In genomic region chr14:85057266-85057665, GRCh38 we compare ENCODE assay signal across 31 cellular contexts.
"Had no signal": no experiment of that assay in that cellular context is flagged by ENCODE, and none has a peak within 500 bp of the region (broad histone marks: within the 10 kb centered on the region; RNA-seq: fewer than 3 reads in every experiment).

No MANE protein-coding gene starts in this region.

- ATAC-seq: body of pancreas; mucosa of descending colon; natural killer cell treated with Interleukin-12 subunit alpha and Interleukin-12 subunit beta and Interleukin-15 and Interleukin-18, amount 100 ng/mL, for 72 hours; sciatic nerve; stimulated activated memory B cell treated with anti-CD40 and anti-IgM and Interleukin-4, amounts not matched to agents 10 μg/mL and 1 μg/mL and 100 μg/mL, for 72 hours; stimulated activated naive CD8-positive, alpha-beta T cell treated with anti-CD3 and anti-CD28 coated beads, Interleukin-15, amount 100 ng/mL, for 72 hours had no signal

- H3K27ac ChIP-seq: body of pancreas, cardiac muscle cell, epithelial cell of prostate, esophagus squamous epithelium, left ventricle myocardium inferior, skin epidermis, uterus, VCaP had no signal

- DNase-seq: activated CD4-positive, alpha-beta T cell treated with anti-CD3 and anti-CD28 coated beads for 4 hours; activated CD4-positive, alpha-beta T cell treated with anti-CD3 and anti-CD28 coated beads, Interleukin-2, amount 50 U/mL, for 4 hours; activated effector memory CD4-positive, alpha-beta T cell treated with Interleukin-2 at 50 U/mL for 16 hours; activated naive CD4-positive, alpha-beta T cell treated with Interleukin-2 at 50 U/mL for 16 hours; anterior cingulate cortex; body of pancreas; cortex of kidney; effector CD4-positive, alpha-beta T cell; esophagus squamous epithelium; left ventricle myocardium inferior; mucosa of descending colon; stimulated activated CD4-positive, alpha-beta T cell treated with anti-CD3 and anti-CD28 coated beads, Interleukin-12 subunit alpha, Interleukin-12 subunit beta, amount 100 ng/mL, for 4 hours; stimulated activated CD4-positive, alpha-beta T cell treated with anti-CD3 and anti-CD28 coated beads, Interleukin-4, amount 100 ng/mL, for 4 hours; stimulated activated CD8-positive, alpha-beta memory T cell treated with anti-CD3 and anti-CD28 coated beads, Interleukin-4, amount 100 ng/mL, for 48 hours; stimulated activated naive CD8-positive, alpha-beta T cell treated with anti-CD3 and anti-CD28 coated beads, Interleukin-15, amount 100 ng/mL, for 72 hours; substantia nigra; T-helper 9 cell; uterus had no signal

- H3K27me3 Mint-ChIP-seq: activated naive CD8-positive, alpha-beta T cell; natural killer cell treated with Interleukin-12 subunit alpha and Interleukin-12 subunit beta and Interleukin-15 and Interleukin-18, amount 100 ng/mL, for 72 hours; stimulated activated memory B cell treated with anti-CD40 and anti-IgM and Interleukin-4, amounts not matched to agents 10 μg/mL and 1 μg/mL and 100 μg/mL, for 72 hours; stimulated activated naive CD8-positive, alpha-beta T cell treated with anti-CD3 and anti-CD28 coated beads, Interleukin-15, amount 100 ng/mL, for 72 hours; type B pancreatic cell had no signal

- H3K27ac Mint-ChIP-seq: activated naive CD8-positive, alpha-beta T cell; natural killer cell treated with Interleukin-12 subunit alpha and Interleukin-12 subunit beta and Interleukin-15 and Interleukin-18, amount 100 ng/mL, for 72 hours; stimulated activated memory B cell treated with anti-CD40 and anti-IgM and Interleukin-4, amounts not matched to agents 10 μg/mL and 1 μg/mL and 100 μg/mL, for 72 hours; stimulated activated naive CD8-positive, alpha-beta T cell treated with anti-CD3 and anti-CD28 coated beads, Interleukin-15, amount 100 ng/mL, for 72 hours; T-helper 1 cell treated with Interleukin-12 subunit alpha and Interleukin-12 subunit beta and Interleukin-4 antibody, amounts not matched to agents 30 μg/mL and 1 μg/mL, for 36 hours; type B pancreatic cell had no signal

- H3K4me3 Mint-ChIP-seq: activated naive CD8-positive, alpha-beta T cell; natural killer cell treated with Interleukin-12 subunit alpha and Interleukin-12 subunit beta and Interleukin-15 and Interleukin-18, amount 100 ng/mL, for 72 hours; stimulated activated memory B cell treated with anti-CD40 and anti-IgM and Interleukin-4, amounts not matched to agents 10 μg/mL and 1 μg/mL and 100 μg/mL, for 72 hours; stimulated activated naive CD8-positive, alpha-beta T cell treated with anti-CD3 and anti-CD28 coated beads, Interleukin-15, amount 100 ng/mL, for 72 hours; T-helper 1 cell treated with Interleukin-12 subunit alpha and Interleukin-12 subunit beta and Interleukin-4 antibody, amounts not matched to agents 30 μg/mL and 1 μg/mL, for 36 hours; type B pancreatic cell had no signal

- FAIRE-seq: frontal cortex, TTC549 had no signal

- H3K4me3 ChIP-seq: body of pancreas, cardiac muscle cell, esophagus squamous epithelium, left ventricle myocardium inferior, lung, mucosa of descending colon, skin epidermis, uterus had no signal

- H3K4me1 ChIP-seq: body of pancreas, esophagus squamous epithelium, left ventricle myocardium inferior, uterus had no signal

- H3K36me3 Mint-ChIP-seq: activated naive CD8-positive, alpha-beta T cell; natural killer cell treated with Interleukin-12 subunit alpha and Interleukin-12 subunit beta and Interleukin-15 and Interleukin-18, amount 100 ng/mL, for 72 hours; stimulated activated memory B cell treated with anti-CD40 and anti-IgM and Interleukin-4, amounts not matched to agents 10 μg/mL and 1 μg/mL and 100 μg/mL, for 72 hours had no signal

- H3K9me3 ChIP-seq: uterus had no signal

- H3K36me3 ChIP-seq: cardiac muscle cell, esophagus squamous epithelium, left ventricle myocardium inferior, uterus had no signal

- H3K27me3 ChIP-seq: body of pancreas, cardiac muscle cell, esophagus squamous epithelium, uterus had no signal

- H3K4me1 Mint-ChIP-seq: stimulated activated memory B cell treated with anti-CD40 and anti-IgM and Interleukin-4, amounts not matched to agents 10 μg/mL and 1 μg/mL and 100 μg/mL, for 72 hours; stimulated activated naive CD8-positive, alpha-beta T cell treated with anti-CD3 and anti-CD28 coated beads, Interleukin-15, amount 100 ng/mL, for 72 hours had no signal
